9 cellular contexts compared by ENCODE assay signal in the genomic region with DNA sequence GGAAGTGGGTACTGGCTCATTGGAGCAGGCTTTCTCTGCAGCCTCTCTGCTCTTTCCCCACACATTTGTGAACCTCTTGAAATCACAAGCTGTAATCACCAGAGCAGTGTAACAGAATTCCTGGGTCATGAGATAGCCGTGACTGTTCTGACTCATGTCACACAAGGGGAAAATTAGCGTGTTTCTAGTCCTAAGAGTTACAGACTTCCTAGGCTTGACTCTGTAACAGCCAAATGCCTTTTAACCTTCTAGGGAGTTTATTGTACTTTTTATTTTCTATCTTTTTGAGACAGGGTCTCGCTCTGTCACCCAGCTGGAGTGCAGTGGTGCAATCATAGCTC. TPM values are rescaled to one million over a fixed set of nuclear protein-coding genes. Genes with fewer than 3 reads are reported as not detected.
A peak's percentile ranks its signal among the peaks of the same experiment; 100 is the strongest.
DNase-seq lines count a peak whose midpoint lies in the region; ATAC-seq, FAIRE-seq and TF ChIP-seq lines count a peak whose summit lies in the region.
"Had no signal": no experiment of that assay in that cellular context is flagged by ENCODE, and none has a peak within 500 bp of the region (broad histone marks: within the 10 kb centered on the region; RNA-seq: fewer than 3 reads in every experiment).

No MANE protein-coding gene starts in this region.

- intact Hi-C loops in heart right ventricle (cut with DNase I) = no loop called here

- peak; percentile 83 to 90 (median 88) for ATAC-seq in heart right ventricle
- peak; percentile 61 for ATAC-seq in stimulated activated memory B cell treated with anti-CD40 and anti-IgM and Interleukin-4, amounts not matched to agents 10 μg/mL and 1 μg/mL and 100 μg/mL, for 72 hours

- 22 to 33% methylated on average over 3 of the region's 3 CpGs for WGBS in heart right ventricle, 2 donors

- no peak for FAIRE-seq in frontal cortex (lab: Jason Lieb, UNC)
- FAIRE-seq: A204.1 had no signal

- H3K4me1 ChIP-seq in heart right ventricle = peaks cover 56 to 100% (median 82%) of the 10 kb centered on the region in 9 donors

- DNase-seq in DMS53 (lab: John Stamatoyannopoulos, UW) = peak; percentile 3
- DNase-seq in DMS53 treated with DMSO at 0.1 percent for 48 hours (lab: John Stamatoyannopoulos, UW; ENCODE audit: unreplicated experiment) = no peak
- peak; percentile 39 for DNase-seq in T1000 (lab: John Stamatoyannopoulos, UW)
- peak in 1 of 2 donors; percentile 73 for DNase-seq in heart right ventricle
- DNase-seq in NOMO-1 (lab: John Stamatoyannopoulos, UW; ENCODE audit: unreplicated experiment in 2 of 2) = no peak
- DNase-seq in activated CD4-positive, alpha-beta T cell treated with anti-CD3 and anti-CD28 coated beads for 48 hours = no peak
- DNase-seq in frontal cortex (ENCODE audit: low spot score in 2 of 2) = no peak

- H3K27me3 ChIP-seq in heart right ventricle = no peaks in the 10 kb centered on the region

- peaks cover 41% of the 10 kb centered on the region for H3K36me3 Mint-ChIP-seq in stimulated activated memory B cell treated with anti-CD40 and anti-IgM and Interleukin-4, amounts not matched to agents 10 μg/mL and 1 μg/mL and 100 μg/mL, for 72 hours

- H3K4me1 Mint-ChIP-seq in stimulated activated memory B cell treated with anti-CD40 and anti-IgM and Interleukin-4, amounts not matched to agents 10 μg/mL and 1 μg/mL and 100 μg/mL, for 72 hours = peaks cover 84% of the 10 kb centered on the region

- peak overlapping the region; percentile 10 for H3K4me3 Mint-ChIP-seq in stimulated activated memory B cell treated with anti-CD40 and anti-IgM and Interleukin-4, amounts not matched to agents 10 μg/mL and 1 μg/mL and 100 μg/mL, for 72 hours

- H3K27ac Mint-ChIP-seq in stimulated activated memory B cell treated with anti-CD40 and anti-IgM and Interleukin-4, amounts not matched to agents 10 μg/mL and 1 μg/mL and 100 μg/mL, for 72 hours = peak overlapping the region; percentile 65

- H3K27me3 Mint-ChIP-seq in stimulated activated memory B cell treated with anti-CD40 and anti-IgM and Interleukin-4, amounts not matched to agents 10 μg/mL and 1 μg/mL and 100 μg/mL, for 72 hours = no peaks in the 10 kb centered on the region

- no peak for TF ChIP-seq CTCF in heart right ventricle (IDR thresholded peaks at IDR 0.05)

- peak overlapping the region; percentile 47 to 92 (median 78) for H3K27ac ChIP-seq in heart right ventricle

- no peaks in the 10 kb centered on the region for H3K9me3 ChIP-seq in heart right ventricle

- no peaks in the 10 kb centered on the region for H3K9me3 Mint-ChIP-seq in stimulated activated memory B cell treated with anti-CD40 and anti-IgM and Interleukin-4, amounts not matched to agents 10 μg/mL and 1 μg/mL and 100 μg/mL, for 72 hours

- no peak overlapping the region for H3K4me3 ChIP-seq in heart right ventricle

- H3K36me3 ChIP-seq in heart right ventricle = peaks cover 0 to 19% (median 6%) of the 10 kb centered on the region in 9 donors

RNA-seq across cellular contexts. Expression of a gene that starts 54.7 kb away (rescaled TPM):
- total RNA-seq in heart right ventricle (100 to 1,000 TPM; 182 to 423 (median 320) TPM), frontal cortex (28.1 TPM)
- polyA plus RNA-seq in heart right ventricle = 10 to 100 TPM; 35.5 to 41.2 TPM

Comparison
In these comparisons a context has a peak if more than half of its experiments do, and no peak if none do; other contexts are left out.
1. DNase-seq: peak in DMS53 (single experiment) and T1000 (single experiment); none in DMS53 treated with DMSO at 0.1 percent for 48 hours (single experiment), NOMO-1 (0 of 2), activated CD4-positive, alpha-beta T cell treated with anti-CD3 and anti-CD28 coated beads for 48 hours (single experiment) and frontal cortex (0 of 2).